Comparison of ENCODE assay signal across 1 cellular context in the genomic region with DNA sequence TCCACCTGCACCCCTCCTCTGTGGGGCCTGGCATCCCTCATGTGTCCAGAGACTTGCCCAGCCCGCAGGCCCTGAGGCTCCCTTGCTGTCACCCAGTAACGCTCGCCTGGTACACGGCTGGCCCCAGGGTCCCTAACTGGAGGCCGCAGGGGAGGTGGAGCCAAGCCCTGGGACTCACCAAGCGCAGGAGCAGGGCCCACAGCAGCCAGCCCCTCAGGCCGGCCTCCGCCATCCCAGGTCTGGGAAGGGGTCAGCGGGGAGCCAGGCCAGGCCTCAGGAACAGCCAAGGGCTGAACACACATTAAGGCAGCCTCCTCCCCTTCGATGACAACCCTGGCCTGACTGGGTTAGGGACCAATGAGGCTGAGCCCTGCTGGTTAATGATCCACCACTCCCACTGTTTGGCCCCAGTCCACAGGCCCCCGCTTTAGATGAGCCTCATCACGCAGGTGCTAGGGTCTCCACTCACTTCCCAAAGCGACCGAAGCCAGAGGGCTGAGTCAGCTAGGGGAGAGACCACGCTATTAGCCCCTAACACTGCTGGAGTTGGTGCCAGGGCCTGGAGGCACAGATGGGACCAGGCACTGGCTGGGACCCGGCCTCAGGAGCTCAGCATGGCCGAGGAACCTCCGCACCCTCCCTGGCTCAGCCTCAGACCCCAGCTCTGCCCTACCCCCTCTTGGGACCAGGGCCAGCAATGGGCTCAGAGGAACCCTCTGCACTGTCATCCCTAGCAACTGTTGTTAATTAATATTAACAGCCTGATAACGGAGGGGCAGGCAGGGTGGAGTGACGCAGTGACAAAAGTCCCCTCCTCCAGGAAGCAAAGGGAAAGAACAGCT.
A peak's percentile ranks its signal among the peaks of the same experiment; 100 is the strongest.
TF ChIP-seq lines count a peak whose summit lies in the region.

A gene with protein sequence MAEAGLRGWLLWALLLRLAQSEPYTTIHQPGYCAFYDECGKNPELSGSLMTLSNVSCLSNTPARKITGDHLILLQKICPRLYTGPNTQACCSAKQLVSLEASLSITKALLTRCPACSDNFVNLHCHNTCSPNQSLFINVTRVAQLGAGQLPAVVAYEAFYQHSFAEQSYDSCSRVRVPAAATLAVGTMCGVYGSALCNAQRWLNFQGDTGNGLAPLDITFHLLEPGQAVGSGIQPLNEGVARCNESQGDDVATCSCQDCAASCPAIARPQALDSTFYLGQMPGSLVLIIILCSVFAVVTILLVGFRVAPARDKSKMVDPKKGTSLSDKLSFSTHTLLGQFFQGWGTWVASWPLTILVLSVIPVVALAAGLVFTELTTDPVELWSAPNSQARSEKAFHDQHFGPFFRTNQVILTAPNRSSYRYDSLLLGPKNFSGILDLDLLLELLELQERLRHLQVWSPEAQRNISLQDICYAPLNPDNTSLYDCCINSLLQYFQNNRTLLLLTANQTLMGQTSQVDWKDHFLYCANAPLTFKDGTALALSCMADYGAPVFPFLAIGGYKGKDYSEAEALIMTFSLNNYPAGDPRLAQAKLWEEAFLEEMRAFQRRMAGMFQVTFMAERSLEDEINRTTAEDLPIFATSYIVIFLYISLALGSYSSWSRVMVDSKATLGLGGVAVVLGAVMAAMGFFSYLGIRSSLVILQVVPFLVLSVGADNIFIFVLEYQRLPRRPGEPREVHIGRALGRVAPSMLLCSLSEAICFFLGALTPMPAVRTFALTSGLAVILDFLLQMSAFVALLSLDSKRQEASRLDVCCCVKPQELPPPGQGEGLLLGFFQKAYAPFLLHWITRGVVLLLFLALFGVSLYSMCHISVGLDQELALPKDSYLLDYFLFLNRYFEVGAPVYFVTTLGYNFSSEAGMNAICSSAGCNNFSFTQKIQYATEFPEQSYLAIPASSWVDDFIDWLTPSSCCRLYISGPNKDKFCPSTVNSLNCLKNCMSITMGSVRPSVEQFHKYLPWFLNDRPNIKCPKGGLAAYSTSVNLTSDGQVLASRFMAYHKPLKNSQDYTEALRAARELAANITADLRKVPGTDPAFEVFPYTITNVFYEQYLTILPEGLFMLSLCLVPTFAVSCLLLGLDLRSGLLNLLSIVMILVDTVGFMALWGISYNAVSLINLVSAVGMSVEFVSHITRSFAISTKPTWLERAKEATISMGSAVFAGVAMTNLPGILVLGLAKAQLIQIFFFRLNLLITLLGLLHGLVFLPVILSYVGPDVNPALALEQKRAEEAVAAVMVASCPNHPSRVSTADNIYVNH (N-terminal part only) (minus strand): TSS at position 303 of the 842 bp plus-strand sequence. CDS start 71 bp downstream, at position 232.

TF ChIP-seq in HepG2, 621 proteins besides CTCF, POLR2A, EP300 and RAD21 (continued from another document and continues in another):
- TF ChIP-seq, protein P1, sequence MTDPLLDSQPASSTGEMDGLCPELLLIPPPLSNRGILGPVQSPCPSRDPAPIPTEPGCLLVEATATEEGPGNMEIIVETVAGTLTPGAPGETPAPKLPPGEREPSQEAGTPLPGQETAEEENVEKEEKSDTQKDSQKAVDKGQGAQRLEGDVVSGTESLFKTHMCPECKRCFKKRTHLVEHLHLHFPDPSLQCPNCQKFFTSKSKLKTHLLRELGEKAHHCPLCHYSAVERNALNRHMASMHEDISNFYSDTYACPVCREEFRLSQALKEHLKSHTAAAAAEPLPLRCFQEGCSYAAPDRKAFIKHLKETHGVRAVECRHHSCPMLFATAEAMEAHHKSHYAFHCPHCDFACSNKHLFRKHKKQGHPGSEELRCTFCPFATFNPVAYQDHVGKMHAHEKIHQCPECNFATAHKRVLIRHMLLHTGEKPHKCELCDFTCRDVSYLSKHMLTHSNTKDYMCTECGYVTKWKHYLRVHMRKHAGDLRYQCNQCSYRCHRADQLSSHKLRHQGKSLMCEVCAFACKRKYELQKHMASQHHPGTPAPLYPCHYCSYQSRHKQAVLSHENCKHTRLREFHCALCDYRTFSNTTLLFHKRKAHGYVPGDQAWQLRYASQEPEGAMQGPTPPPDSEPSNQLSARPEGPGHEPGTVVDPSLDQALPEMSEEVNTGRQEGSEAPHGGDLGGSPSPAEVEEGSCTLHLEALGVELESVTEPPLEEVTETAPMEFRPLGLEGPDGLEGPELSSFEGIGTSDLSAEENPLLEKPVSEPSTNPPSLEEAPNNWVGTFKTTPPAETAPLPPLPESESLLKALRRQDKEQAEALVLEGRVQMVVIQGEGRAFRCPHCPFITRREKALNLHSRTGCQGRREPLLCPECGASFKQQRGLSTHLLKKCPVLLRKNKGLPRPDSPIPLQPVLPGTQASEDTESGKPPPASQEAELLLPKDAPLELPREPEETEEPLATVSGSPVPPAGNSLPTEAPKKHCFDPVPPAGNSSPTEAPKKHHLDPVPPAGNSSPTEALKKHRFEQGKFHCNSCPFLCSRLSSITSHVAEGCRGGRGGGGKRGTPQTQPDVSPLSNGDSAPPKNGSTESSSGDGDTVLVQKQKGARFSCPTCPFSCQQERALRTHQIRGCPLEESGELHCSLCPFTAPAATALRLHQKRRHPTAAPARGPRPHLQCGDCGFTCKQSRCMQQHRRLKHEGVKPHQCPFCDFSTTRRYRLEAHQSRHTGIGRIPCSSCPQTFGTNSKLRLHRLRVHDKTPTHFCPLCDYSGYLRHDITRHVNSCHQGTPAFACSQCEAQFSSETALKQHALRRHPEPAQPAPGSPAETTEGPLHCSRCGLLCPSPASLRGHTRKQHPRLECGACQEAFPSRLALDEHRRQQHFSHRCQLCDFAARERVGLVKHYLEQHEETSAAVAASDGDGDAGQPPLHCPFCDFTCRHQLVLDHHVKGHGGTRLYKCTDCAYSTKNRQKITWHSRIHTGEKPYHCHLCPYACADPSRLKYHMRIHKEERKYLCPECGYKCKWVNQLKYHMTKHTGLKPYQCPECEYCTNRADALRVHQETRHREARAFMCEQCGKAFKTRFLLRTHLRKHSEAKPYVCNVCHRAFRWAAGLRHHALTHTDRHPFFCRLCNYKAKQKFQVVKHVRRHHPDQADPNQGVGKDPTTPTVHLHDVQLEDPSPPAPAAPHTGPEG (CRISPR knock-in tag; IDR thresholded peaks at IDR 0.05) = no peak
- TF ChIP-seq ZNF335 (CRISPR knock-in tag; IDR thresholded peaks at IDR 0.05) = 0 out of 2 replicates have a peak, but pooled peaks have one; percentile 51
- peak; percentile 89; the same call in 1 of the 2 replicates for TF ChIP-seq ZNF788 (CRISPR knock-in tag; IDR thresholded peaks at IDR 0.05; ENCODE audit: borderline replicate concordance)
- peak; percentile 54; the same call in 1 of the 2 replicates for TF ChIP-seq ZNF446 (CRISPR knock-in tag; IDR thresholded peaks at IDR 0.05)
- no peak for TF ChIP-seq ZKSCAN1 (IDR thresholded peaks at IDR 0.05; ENCODE audit: low read length)
- 0 out of 2 replicates have a peak, but pooled peaks have one; percentile 15 for TF ChIP-seq ZNF468 (CRISPR knock-in tag; IDR thresholded peaks at IDR 0.05)
- no peak for TF ChIP-seq ZNF543 (CRISPR knock-in tag; IDR thresholded peaks at IDR 0.05)
- peak; percentile 65 for TF ChIP-seq ATF1 (CRISPR knock-in tag; IDR thresholded peaks at IDR 0.05)
- TF ChIP-seq ZFP37 (CRISPR knock-in tag; IDR thresholded peaks at IDR 0.05; ENCODE audit: borderline replicate concordance) = peak; percentile 83; the same call in 1 of the 2 replicates
- TF ChIP-seq TOE1 (CRISPR knock-in tag; IDR thresholded peaks at IDR 0.05) = no peak
- TF ChIP-seq ZNF205 (CRISPR knock-in tag; IDR thresholded peaks at IDR 0.05) = peak; percentile 38; the same call in 1 of the 2 replicates
- TF ChIP-seq ZNF256 (CRISPR knock-in tag; conservative IDR thresholded peaks at IDR 0.05) = 0 out of 2 replicates have a peak, but pooled peaks have one; percentile 58
- peak; percentile 72; the same call in 1 of the 2 replicates for TF ChIP-seq THAP11 (CRISPR knock-in tag; IDR thresholded peaks at IDR 0.05)
- peak; percentile 48; the same call in 1 of the 2 replicates for TF ChIP-seq RARA (CRISPR knock-in tag; IDR thresholded peaks at IDR 0.05)
- TF ChIP-seq ARNT (IDR thresholded peaks at IDR 0.05) = no peak
- TF ChIP-seq RFXAP (CRISPR knock-in tag; IDR thresholded peaks at IDR 0.05; ENCODE audit: borderline replicate concordance) = peak; percentile 84; the same call in 1 of the 2 replicates
- peak; percentile 72; the same call in 1 of the 2 replicates for TF ChIP-seq ZNF232 (CRISPR knock-in tag; IDR thresholded peaks at IDR 0.05; ENCODE audit: borderline replicate concordance)
- TF ChIP-seq, protein P2, sequence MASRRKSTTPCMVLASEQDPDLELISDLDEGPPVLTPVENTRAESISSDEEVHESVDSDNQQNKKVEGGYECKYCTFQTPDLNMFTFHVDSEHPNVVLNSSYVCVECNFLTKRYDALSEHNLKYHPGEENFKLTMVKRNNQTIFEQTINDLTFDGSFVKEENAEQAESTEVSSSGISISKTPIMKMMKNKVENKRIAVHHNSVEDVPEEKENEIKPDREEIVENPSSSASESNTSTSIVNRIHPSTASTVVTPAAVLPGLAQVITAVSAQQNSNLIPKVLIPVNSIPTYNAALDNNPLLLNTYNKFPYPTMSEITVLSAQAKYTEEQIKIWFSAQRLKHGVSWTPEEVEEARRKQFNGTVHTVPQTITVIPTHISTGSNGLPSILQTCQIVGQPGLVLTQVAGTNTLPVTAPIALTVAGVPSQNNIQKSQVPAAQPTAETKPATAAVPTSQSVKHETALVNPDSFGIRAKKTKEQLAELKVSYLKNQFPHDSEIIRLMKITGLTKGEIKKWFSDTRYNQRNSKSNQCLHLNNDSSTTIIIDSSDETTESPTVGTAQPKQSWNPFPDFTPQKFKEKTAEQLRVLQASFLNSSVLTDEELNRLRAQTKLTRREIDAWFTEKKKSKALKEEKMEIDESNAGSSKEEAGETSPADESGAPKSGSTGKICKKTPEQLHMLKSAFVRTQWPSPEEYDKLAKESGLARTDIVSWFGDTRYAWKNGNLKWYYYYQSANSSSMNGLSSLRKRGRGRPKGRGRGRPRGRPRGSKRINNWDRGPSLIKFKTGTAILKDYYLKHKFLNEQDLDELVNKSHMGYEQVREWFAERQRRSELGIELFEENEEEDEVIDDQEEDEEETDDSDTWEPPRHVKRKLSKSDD (CRISPR knock-in tag; IDR thresholded peaks at IDR 0.05; ENCODE audit: low read depth) = peak; percentile 33; the same call in 1 of the 2 replicates
- TF ChIP-seq YEATS4 (CRISPR knock-in tag; IDR thresholded peaks at IDR 0.05; ENCODE audit: borderline replicate concordance) = peak; percentile 65; the same call in 1 of the 2 replicates
- TF ChIP-seq JARID2 (CRISPR knock-in tag; IDR thresholded peaks at IDR 0.05; ENCODE audit: insufficient replicate concordance) = peak; percentile 82
- no peak for TF ChIP-seq GLI4 (CRISPR knock-in tag; IDR thresholded peaks at IDR 0.05; ENCODE audit: borderline replicate concordance)
- TF ChIP-seq TGIF2 (CRISPR knock-in tag; IDR thresholded peaks at IDR 0.05) = peak; percentile 37
- TF ChIP-seq ZNF260 (CRISPR knock-in tag; IDR thresholded peaks at IDR 0.05; ENCODE audit: borderline replicate concordance, low read depth) = no peak
- peak; percentile 84; the same call in 1 of the 2 replicates for TF ChIP-seq HES4 (CRISPR knock-in tag; IDR thresholded peaks at IDR 0.05; ENCODE audit: borderline replicate concordance)
- TF ChIP-seq TMF1 (CRISPR knock-in tag; IDR thresholded peaks at IDR 0.05; ENCODE audit: low read depth) = no peak
- TF ChIP-seq SP5 (CRISPR knock-in tag; IDR thresholded peaks at IDR 0.05; ENCODE audit: borderline replicate concordance, low read depth) = peak; percentile 44; the same call in 1 of the 2 replicates
- TF ChIP-seq ATRX (CRISPR knock-in tag; IDR thresholded peaks at IDR 0.05; ENCODE audit: borderline replicate concordance) = no peak
- no peak for TF ChIP-seq U2AF2 (IDR thresholded peaks at IDR 0.05; ENCODE audit: low read depth, low read length)
- peak; percentile 73; the same call in 1 of the 2 replicates for TF ChIP-seq ZC3H13 (CRISPR knock-in tag; IDR thresholded peaks at IDR 0.05)
- TF ChIP-seq JUN (CRISPR knock-in tag; IDR thresholded peaks at IDR 0.05) = no peak
- TF ChIP-seq XBP1 (CRISPR knock-in tag; IDR thresholded peaks at IDR 0.05) = peak; percentile 80; the same call in 1 of the 2 replicates
- TF ChIP-seq, protein P3, sequence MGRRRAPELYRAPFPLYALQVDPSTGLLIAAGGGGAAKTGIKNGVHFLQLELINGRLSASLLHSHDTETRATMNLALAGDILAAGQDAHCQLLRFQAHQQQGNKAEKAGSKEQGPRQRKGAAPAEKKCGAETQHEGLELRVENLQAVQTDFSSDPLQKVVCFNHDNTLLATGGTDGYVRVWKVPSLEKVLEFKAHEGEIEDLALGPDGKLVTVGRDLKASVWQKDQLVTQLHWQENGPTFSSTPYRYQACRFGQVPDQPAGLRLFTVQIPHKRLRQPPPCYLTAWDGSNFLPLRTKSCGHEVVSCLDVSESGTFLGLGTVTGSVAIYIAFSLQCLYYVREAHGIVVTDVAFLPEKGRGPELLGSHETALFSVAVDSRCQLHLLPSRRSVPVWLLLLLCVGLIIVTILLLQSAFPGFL (CRISPR knock-in tag; IDR thresholded peaks at IDR 0.05) = no peak
- 0 out of 2 replicates have a peak, but pooled peaks have one; percentile 46 for TF ChIP-seq MEIS2 (CRISPR knock-in tag; IDR thresholded peaks at IDR 0.05)
- peak; percentile 73 for TF ChIP-seq SRY (CRISPR knock-in tag; IDR thresholded peaks at IDR 0.05)
- 0 out of 2 replicates have a peak, but pooled peaks have one; percentile 57 for TF ChIP-seq ZNF317 (CRISPR knock-in tag; IDR thresholded peaks at IDR 0.05)
- TF ChIP-seq, protein P4, sequence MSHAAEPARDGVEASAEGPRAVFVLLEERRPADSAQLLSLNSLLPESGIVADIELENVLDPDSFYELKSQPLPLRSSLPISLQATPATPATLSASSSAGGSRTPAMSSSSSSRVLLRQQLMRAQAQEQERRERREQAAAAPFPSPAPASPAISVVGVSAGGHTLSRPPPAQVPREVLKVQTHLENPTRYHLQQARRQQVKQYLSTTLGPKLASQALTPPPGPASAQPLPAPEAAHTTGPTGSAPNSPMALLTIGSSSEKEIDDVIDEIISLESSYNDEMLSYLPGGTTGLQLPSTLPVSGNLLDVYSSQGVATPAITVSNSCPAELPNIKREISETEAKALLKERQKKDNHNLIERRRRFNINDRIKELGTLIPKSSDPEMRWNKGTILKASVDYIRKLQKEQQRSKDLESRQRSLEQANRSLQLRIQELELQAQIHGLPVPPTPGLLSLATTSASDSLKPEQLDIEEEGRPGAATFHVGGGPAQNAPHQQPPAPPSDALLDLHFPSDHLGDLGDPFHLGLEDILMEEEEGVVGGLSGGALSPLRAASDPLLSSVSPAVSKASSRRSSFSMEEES (CRISPR knock-in tag; IDR thresholded peaks at IDR 0.05) = 0 out of 2 replicates have a peak, but pooled peaks have one; percentile 37
- TF ChIP-seq SIX4 (CRISPR knock-in tag; IDR thresholded peaks at IDR 0.05) = peak; percentile 61; the same call in 1 of the 2 replicates
- TF ChIP-seq ZNF143 (CRISPR knock-in tag; IDR thresholded peaks at IDR 0.05) = no peak
- TF ChIP-seq, protein P5, sequence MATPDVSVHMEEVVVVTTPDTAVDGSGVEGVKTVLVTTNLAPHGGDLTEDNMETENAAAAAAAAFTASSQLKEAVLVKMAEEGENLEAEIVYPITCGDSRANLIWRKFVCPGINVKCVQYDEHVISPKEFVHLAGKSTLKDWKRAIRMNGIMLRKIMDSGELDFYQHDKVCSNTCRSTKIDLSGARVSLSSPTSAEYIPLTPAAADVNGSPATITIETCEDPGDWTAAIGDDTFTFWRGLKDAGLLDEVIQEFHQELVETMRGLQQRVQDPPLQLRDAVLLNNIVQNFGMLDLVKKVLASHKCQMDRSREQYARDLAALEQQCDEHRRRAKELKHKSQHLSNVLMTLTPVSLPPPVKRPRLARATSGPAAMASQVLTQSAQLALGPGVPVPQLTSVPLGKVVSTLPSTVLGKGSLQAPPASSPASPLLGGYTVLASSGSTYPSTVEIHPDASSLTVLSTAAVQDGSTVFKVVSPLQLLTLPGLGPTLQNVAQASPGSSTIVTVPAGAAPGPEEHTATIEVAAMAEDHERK (CRISPR knock-in tag; IDR thresholded peaks at IDR 0.05; ENCODE audit: low read depth) = no peak
- no peak; the same call in 1 of the 2 replicates for TF ChIP-seq NR2F6 (IDR thresholded peaks at IDR 0.05)
- TF ChIP-seq NR2F6 (CRISPR knock-in tag; IDR thresholded peaks at IDR 0.05) = peak; percentile 74
- TF ChIP-seq ZBTB42 (CRISPR knock-in tag; IDR thresholded peaks at IDR 0.05) = peak; percentile 69; the same call in 1 of the 2 replicates
